Comparison of ENCODE assay signal across 8 cellular contexts in the genomic region with DNA sequence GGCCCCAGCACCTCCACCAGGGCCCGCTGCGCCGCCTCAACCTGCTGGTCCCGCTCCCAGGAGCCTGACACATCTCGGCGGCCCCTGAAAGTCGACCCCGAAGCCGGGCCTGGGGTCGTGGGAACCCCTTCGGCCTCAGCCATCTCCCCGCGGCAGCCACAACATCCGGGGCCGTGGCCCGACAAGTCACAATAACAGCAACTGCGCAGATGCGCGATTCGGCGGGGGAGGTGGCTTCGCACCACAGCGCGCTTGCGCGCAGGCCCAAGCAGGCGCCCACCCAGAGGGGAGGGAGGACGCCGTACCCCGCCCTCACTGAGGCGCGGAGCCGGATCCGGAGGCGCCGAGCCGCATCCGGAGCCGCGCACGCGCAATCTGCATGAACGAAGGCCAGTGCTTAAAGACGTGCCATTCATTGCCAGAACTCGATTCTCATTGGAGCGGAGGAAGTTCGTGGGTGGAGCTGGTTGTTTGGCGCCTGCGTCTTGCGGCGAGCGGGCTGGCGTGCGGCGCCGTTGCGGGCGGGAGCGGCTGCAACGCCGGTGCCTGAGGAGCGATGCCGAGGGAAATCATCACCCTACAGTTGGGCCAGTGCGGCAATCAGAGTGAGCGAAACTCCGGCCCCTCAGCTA. TPM values are rescaled to one million over a fixed set of nuclear protein-coding genes. Genes with fewer than 3 reads are reported as not detected.
DNase-seq lines count a peak whose midpoint lies in the region; ATAC-seq, FAIRE-seq and TF ChIP-seq lines count a peak whose summit lies in the region.

RETREG3 (minus strand) TSS at position 193 of the 632 bp plus-strand sequence; CDS start at position 143, 50 bp downstream.
TUBG1 (plus strand) TSS at position 502 of the 632 bp plus-strand sequence; CDS start at position 557, 55 bp downstream.

- H3K27me3 ChIP-seq in bronchial epithelial cell (ENCODE audit: control insufficient read depth, insufficient read depth, low read length) (no peaks in the 10 kb centered on the region), iPS-20b (ENCODE audit: insufficient read depth, low read length) (no peaks in the 10 kb centered on the region)

- H3K36me3 ChIP-seq in bronchial epithelial cell (ENCODE audit: control insufficient read depth, insufficient read depth, low read length) (peaks cover 15% of the 10 kb centered on the region), iPS-20b (ENCODE audit: insufficient read depth, low read depth, low read length) (peaks cover 29% of the 10 kb centered on the region)

- H3K9ac ChIP-seq in iPS-20b (ENCODE audit: low read depth, low read length): peak within 1 kb of the TSS; percentile 98

- no peaks in the 10 kb centered on the region for H3K9me3 ChIP-seq in iPS-20b (ENCODE audit: insufficient read depth, low read depth, low read length)

- peak; percentile 86 for ATAC-seq in GM18907 (IDR thresholded peaks at IDR 0.05; ENCODE audit: unreplicated experiment)
- ATAC-seq in HG03159 (IDR thresholded peaks at IDR 0.05; ENCODE audit: unreplicated experiment): peak; percentile 89

- DNase-seq in AG08395 (ENCODE audit: low spot score): peak; percentile 100
- peak; percentile 98 for DNase-seq in NCI-H2227 treated with DMSO at 0.1 percent for 48 hours (lab: John Stamatoyannopoulos, UW)
- peak; percentile 97 for DNase-seq in bronchial epithelial cell (ENCODE audit: low read depth)

- FAIRE-seq in bronchial epithelial cell (lab: Jason Lieb, UNC): peak; percentile 62

- H3K27ac ChIP-seq in iPS-20b (ENCODE audit: low read length): peak within 1 kb of the TSS; percentile 68
- peak within 1 kb of the TSS; percentile 41 to 99 (median 92) for H3K27ac ChIP-seq in skin epidermis

- H3K4me1 ChIP-seq in iPS-20b (ENCODE audit: insufficient read depth, low read length): peaks cover 6% of the 10 kb centered on the region; the same call in 1 of the 2 replicates

- TF ChIP-seq CTCF in WI38 (IDR thresholded peaks at IDR 0.05; ENCODE audit: low read depth, low read length): no peak; the same call in 1 of the 2 replicates
- peak; percentile 68 for TF ChIP-seq CTCF in bronchial epithelial cell (IDR thresholded peaks at IDR 0.05; ENCODE audit: insufficient read depth, low read length, severe bottlenecking)

- H3K4me3 ChIP-seq in WI38 (ENCODE audit: low read depth, low read length) (peak within 1 kb of the TSS; percentile 99), bronchial epithelial cell (ENCODE audit: low read depth, low read length) (peak within 1 kb of the TSS; percentile 72), iPS-20b (ENCODE audit: low read length) (peak within 1 kb of the TSS; percentile 97), skin epidermis (peak within 1 kb of the TSS; percentile 61 to 96 (median 79))

RNA-seq across cellular contexts. Expression of gene RETREG3, which starts in this region (rescaled TPM):
- total RNA-seq in bronchial epithelial cell: 66.1 and 69.3 TPM in 2 replicates

RNA-seq across cellular contexts. Expression of gene TUBG1, which starts in this region (rescaled TPM):
- 12.1 and 21.5 TPM in 2 replicates for total RNA-seq in bronchial epithelial cell

Comparison
In these comparisons a context has a peak if more than half of its experiments do, and no peak if none do; other contexts are left out.
1. Peak in every context shown above with its lines: DNase-seq, ATAC-seq, H3K4me3 ChIP-seq and H3K27ac ChIP-seq.